In genomic region chr7:21426958-21427860, GRCh38 we compare ENCODE assay signal across 8 cellular contexts.
DNase-seq lines count a peak whose midpoint lies in the region; ATAC-seq and TF ChIP-seq lines count a peak whose summit lies in the region.

No MANE protein-coding gene starts in this region.

- peaks cover 48% of the 10 kb centered on the region for H3K4me1 Mint-ChIP-seq in central memory CD8-positive, alpha-beta T cell

- H3K9me3 Mint-ChIP-seq in central memory CD8-positive, alpha-beta T cell, result no peaks in the 10 kb centered on the region

- no peaks in the 10 kb centered on the region for H3K27me3 Mint-ChIP-seq in central memory CD8-positive, alpha-beta T cell

- TF ChIP-seq CTCF in AG09319 (IDR thresholded peaks at IDR 0.05; ENCODE audit: low read depth, low read length), result no peak

- peaks cover 15% of the 10 kb centered on the region for H3K36me3 Mint-ChIP-seq in central memory CD8-positive, alpha-beta T cell (ENCODE audit: insufficient read depth)

- H3K4me3 Mint-ChIP-seq in central memory CD8-positive, alpha-beta T cell, result peak overlapping the region; percentile 99

- DNase-seq in AG09319 (ENCODE audit: extremely low read depth, low read depth) (peak; percentile 95), NCI-H345 (lab: John Stamatoyannopoulos, UW) (peak; percentile 99), iris pigment epithelial cell (ENCODE audit: low read depth) (peak; percentile 99)
- peak; percentile 98 to 99 (median 99) for DNase-seq in activated CD4-positive, CD25-positive, alpha-beta regulatory T cell (lab: John Stamatoyannopoulos, UW)
- peak; percentile 98 to 99 for DNase-seq in central memory CD8-positive, alpha-beta T cell (ENCODE audit: low spot score in 2 of 2)
- DNase-seq in stimulated activated CD4-positive, alpha-beta T cell treated with anti-CD3 and anti-CD28 coated beads, Interleukin-12 subunit alpha, Interleukin-12 subunit beta, amount 100 ng/mL, for 24 hours (ENCODE audit: low read depth in 2 of 2), result peak; percentile 97 to 98

- ATAC-seq in GM19025 (IDR thresholded peaks at IDR 0.05; ENCODE audit: low read depth, unreplicated experiment), result peak; percentile 72
- peak; percentile 75 for ATAC-seq in HG03280 (IDR thresholded peaks at IDR 0.05; ENCODE audit: unreplicated experiment)
- ATAC-seq in central memory CD8-positive, alpha-beta T cell (replicated peaks; ENCODE audit: extremely low read depth, poor library complexity, severe bottlenecking), result peak; percentile 75

- H3K27ac Mint-ChIP-seq in central memory CD8-positive, alpha-beta T cell (ENCODE audit: low read depth), result peak overlapping the region; percentile 99

Comparison
In these comparisons a context has a peak if more than half of its experiments do, and no peak if none do; other contexts are left out.
1. Peak in every context shown above with its lines: DNase-seq and ATAC-seq.